Comparison of ENCODE assay signal across 9 cellular contexts in genomic region chr20:58537831-58538230, GRCh38. TPM values are rescaled to one million over a fixed set of nuclear protein-coding genes. Genes with fewer than 3 reads are reported as not detected.
"Had no signal": no experiment of that assay in that cellular context is flagged by ENCODE, and none has a peak within 500 bp of the region (broad histone marks: within the 10 kb centered on the region; RNA-seq: fewer than 3 reads in every experiment).

No MANE protein-coding gene starts in this region.

- DNase-seq: GDM1, GF-D8 had no signal

- FAIRE-seq: G401.6, GM12878, GM12891, GM12892, GM18507, GM19239 had no signal

- H3K4me3 ChIP-seq: GM12878 had no signal

- ATAC-seq: GM12878 had no signal

RNA-seq across cellular contexts. Expression of gene APCDD1L, which starts 22.6 kb away (rescaled TPM):
- total RNA-seq: G401, GM12878 had no signal
